In the genomic region with DNA sequence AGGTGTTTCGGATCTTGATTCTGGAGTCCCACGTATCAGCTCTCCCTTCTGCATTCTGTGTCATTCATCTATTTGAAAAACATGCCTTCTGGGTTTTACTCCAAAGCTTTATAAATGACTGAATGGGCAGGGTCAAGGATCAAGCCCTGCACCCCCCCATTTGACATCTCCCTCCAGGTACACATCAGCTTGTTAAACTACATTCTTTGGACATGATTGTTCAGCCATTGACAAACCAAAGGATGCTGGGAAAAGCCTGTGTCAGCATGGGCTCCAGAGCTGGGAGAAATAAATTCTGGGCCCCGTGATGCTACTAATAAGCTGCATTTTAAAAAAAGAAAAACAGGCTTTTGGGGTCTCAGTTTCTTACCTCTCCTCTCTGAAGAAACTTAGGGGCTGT, we compare ENCODE assay signal across 13 cellular contexts.
DNase-seq lines count a peak whose midpoint lies in the region; ATAC-seq and TF ChIP-seq lines count a peak whose summit lies in the region.
"Had no signal": no experiment of that assay in that cellular context is flagged by ENCODE, and none has a peak within 500 bp of the region (broad histone marks: within the 10 kb centered on the region; RNA-seq: fewer than 3 reads in every experiment).

No MANE protein-coding gene starts in this region.

- DNase-seq in SIG-M5 treated with dmso at 0.1 percent for 504 hours (lab: John Stamatoyannopoulos, UW; ENCODE audit: unreplicated experiment) (peak; percentile 3), SIG-M5 (lab: John Stamatoyannopoulos, UW) (no peak), RWPE2 (ENCODE audit: low spot score) (no peak), kidney tubule cell (ENCODE audit: low spot score) (peak; percentile 48), CD1c-positive myeloid dendritic cell (ENCODE audit: extremely low spot score) (no peak), T-helper 1 cell (no peak)
- DNase-seq in stimulated activated CD4-positive, alpha-beta T cell treated with anti-CD3 and anti-CD28 coated beads, Interleukin-15, amount 100 ng/mL, for 24 hours = no peak
- DNase-seq: CD4-positive, CD25-positive, alpha-beta regulatory T cell; DMS79; H9 had no signal

- no peaks in the 10 kb centered on the region for H3K9me3 ChIP-seq in RWPE2 (ENCODE audit: severe bottlenecking)

- H3K4me1 ChIP-seq in RWPE2 (ENCODE audit: insufficient read depth, poor library complexity, severe bottlenecking) = no peaks in the 10 kb centered on the region

- no peaks in the 10 kb centered on the region for H3K36me3 ChIP-seq in RWPE2 (ENCODE audit: low read depth)

- TF ChIP-seq CTCF in RWPE2 (IDR thresholded peaks at IDR 0.05; ENCODE audit: poor library complexity, severe bottlenecking) = no peak

- ATAC-seq in RWPE2 (ENCODE audit: low read depth) = peak; percentile 38; the same call in 1 of the 3 replicates
- ATAC-seq: GM23338, HepG2 had no signal

- H3K27ac ChIP-seq in RWPE2 (ENCODE audit: poor library complexity, severe bottlenecking) = no peak overlapping the region
- H3K27ac ChIP-seq: 22Rv1 had no signal

- H3K4me3 ChIP-seq in RWPE2 (ENCODE audit: severe bottlenecking) = no peak overlapping the region
- H3K4me3 ChIP-seq: GM23338 had no signal

- no peaks in the 10 kb centered on the region for H3K27me3 ChIP-seq in RWPE2 (ENCODE audit: insufficient read depth, poor library complexity, severe bottlenecking)

Comparison
In these comparisons a context has a peak if more than half of its experiments do, and no peak if none do; other contexts are left out.
1. DNase-seq: peak in SIG-M5 treated with dmso at 0.1 percent for 504 hours (single experiment) and kidney tubule cell (single experiment); none in SIG-M5 (single experiment), RWPE2 (single experiment), CD1c-positive myeloid dendritic cell (single experiment), T-helper 1 cell (0 of 5) and stimulated activated CD4-positive, alpha-beta T cell treated with anti-CD3 and anti-CD28 coated beads, Interleukin-15, amount 100 ng/mL, for 24 hours (single experiment).